ENCODE assay signal across 19 cellular contexts in the genomic region with DNA sequence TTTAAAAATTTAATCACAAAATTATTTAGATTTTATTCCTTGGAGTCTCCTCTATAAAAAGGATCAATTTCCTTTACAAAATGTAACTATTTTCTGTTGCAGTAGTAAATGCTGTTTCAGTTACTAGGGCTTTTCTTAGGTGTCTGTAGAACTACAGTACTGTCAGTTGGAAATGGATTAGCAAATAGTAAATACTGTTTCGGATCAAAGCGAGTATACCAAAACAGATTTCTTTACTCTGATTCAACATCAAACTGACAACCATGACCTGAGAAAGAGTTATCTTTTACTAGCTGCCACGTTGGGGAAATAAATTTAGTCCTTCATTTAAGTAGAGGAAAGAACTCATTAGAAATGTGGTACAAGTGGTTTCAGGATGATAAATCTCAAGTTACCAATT.
"Had no signal": no experiment of that assay in that cellular context is flagged by ENCODE, and none has a peak within 500 bp of the region (broad histone marks: within the 10 kb centered on the region; RNA-seq: fewer than 3 reads in every experiment).

No MANE protein-coding gene starts in this region.

- H3K27me3 ChIP-seq: colonic mucosa, gastrocnemius medialis had no signal

- H3K36me3 ChIP-seq: colonic mucosa, esophagus squamous epithelium, gastrocnemius medialis, heart left ventricle, lower lobe of right lung had no signal

- DNase-seq: colonic mucosa; cortex of kidney; effector CD8-positive, alpha-beta T cell; effector memory CD8-positive, alpha-beta T cell; endodermal cell; esophagus squamous epithelium; foreskin fibroblast; foreskin melanocyte; gastrocnemius medialis; glutamatergic neuron; heart left ventricle; hippocampal formation; left cardiac atrium; left ventricle myocardium superior; lower lobe of right lung; mesenchymal stem cell; mucosa of descending colon; naive B cell had no signal

- H3K4me1 ChIP-seq: colonic mucosa, esophagus squamous epithelium, heart left ventricle, lower lobe of right lung had no signal

- H3K4me3 ChIP-seq: colonic mucosa, esophagus squamous epithelium, gastrocnemius medialis, heart left ventricle, lower lobe of right lung, mucosa of descending colon had no signal

- H3K27ac ChIP-seq: colonic mucosa, epithelial cell of prostate, esophagus squamous epithelium, heart left ventricle, lower lobe of right lung had no signal

- H3K9me3 ChIP-seq: colonic mucosa, esophagus squamous epithelium, gastrocnemius medialis, heart left ventricle, lower lobe of right lung, mucosa of descending colon had no signal
